ENCODE assay signal across 1 cellular context in the genomic region with DNA sequence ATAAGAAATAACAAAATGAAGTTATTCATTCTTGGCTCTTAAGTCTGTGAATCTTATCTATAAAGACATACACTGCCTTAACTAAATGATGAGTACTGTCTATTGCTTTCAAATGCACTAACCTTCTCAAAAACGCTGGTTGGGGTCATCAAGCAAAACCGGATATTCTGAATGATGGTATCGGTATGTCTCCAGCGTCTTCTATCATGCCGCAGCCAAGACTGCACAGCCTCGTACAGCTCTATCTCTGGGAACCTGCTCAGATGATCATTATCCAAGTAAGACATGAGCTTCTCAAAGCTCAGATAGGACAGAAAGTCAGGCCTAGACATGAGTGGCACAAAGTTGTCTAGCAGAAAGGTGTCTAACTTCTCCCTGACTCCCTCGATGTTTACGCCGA.
A peak's percentile ranks its signal among the peaks of the same experiment; 100 is the strongest.
TF ChIP-seq lines count a peak whose summit lies in the region.

No MANE protein-coding gene starts in this region.

TF ChIP-seq in K562, 482 proteins besides CTCF, POLR2A, EP300 and RAD21 (continued from another document):
- 0 out of 2 replicates have a peak, but pooled peaks have one; percentile 27 for TF ChIP-seq HMBOX1 (IDR thresholded peaks at IDR 0.05)
- TF ChIP-seq ZBTB5 (IDR thresholded peaks at IDR 0.05): no peak
- TF ChIP-seq ELF4 (CRISPR knock-in tag; IDR thresholded peaks at IDR 0.05): no peak
- TF ChIP-seq PURB (CRISPR knock-in tag; IDR thresholded peaks at IDR 0.05; ENCODE audit: low read depth): no peak
- TF ChIP-seq MEF2D (tag; conservative IDR thresholded peaks at IDR 0.05; ENCODE audit: low read depth): no peak
- TF ChIP-seq, protein P1, sequence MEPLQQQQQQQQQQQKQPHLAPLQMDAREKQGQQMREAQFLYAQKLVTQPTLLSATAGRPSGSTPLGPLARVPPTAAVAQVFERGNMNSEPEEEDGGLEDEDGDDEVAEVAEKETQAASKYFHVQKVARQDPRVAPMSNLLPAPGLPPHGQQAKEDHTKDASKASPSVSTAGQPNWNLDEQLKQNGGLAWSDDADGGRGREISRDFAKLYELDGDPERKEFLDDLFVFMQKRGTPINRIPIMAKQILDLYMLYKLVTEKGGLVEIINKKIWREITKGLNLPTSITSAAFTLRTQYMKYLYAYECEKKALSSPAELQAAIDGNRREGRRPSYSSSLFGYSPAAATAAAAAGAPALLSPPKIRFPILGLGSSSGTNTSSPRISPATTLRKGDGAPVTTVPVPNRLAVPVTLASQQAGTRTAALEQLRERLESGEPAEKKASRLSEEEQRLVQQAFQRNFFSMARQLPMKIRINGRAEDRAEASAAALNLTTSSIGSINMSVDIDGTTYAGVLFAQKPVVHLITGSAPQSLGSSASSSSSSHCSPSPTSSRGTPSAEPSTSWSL (CRISPR knock-in tag; IDR thresholded peaks at IDR 0.05; ENCODE audit: borderline replicate concordance): no peak
- TF ChIP-seq PML (IDR thresholded peaks at IDR 0.05; ENCODE audit: low read length): 0 out of 2 replicates have a peak, but pooled peaks have one; percentile 15
- TF ChIP-seq FUS (optimal IDR thresholded peaks at IDR 0.05; ENCODE audit: low read depth, low read length): no peak
- peak; percentile 72; the same call in 1 of the 2 replicates for TF ChIP-seq KLF16 (IDR thresholded peaks at IDR 0.05)
- peak; percentile 49; the same call in 1 of the 2 replicates for TF ChIP-seq POLR2AphosphoS5 (IDR thresholded peaks at IDR 0.05; ENCODE audit: control insufficient read depth, insufficient read depth, low read depth, low read length)
- no peak for TF ChIP-seq CREB1 (IDR thresholded peaks at IDR 0.05)
- TF ChIP-seq CREB1 (CRISPR knock-in tag; IDR thresholded peaks at IDR 0.05): no peak
- TF ChIP-seq FIP1L1 (IDR thresholded peaks at IDR 0.05; ENCODE audit: low read depth, low read length, poor library complexity, severe bottlenecking): no peak
- TF ChIP-seq POLR2H (tag; IDR thresholded peaks at IDR 0.05; ENCODE audit: low read depth): no peak
- no peak for TF ChIP-seq BRF1 (IDR thresholded peaks at IDR 0.05; ENCODE audit: borderline replicate concordance, extremely low read depth, insufficient read length)
- no peak for TF ChIP-seq MIER1 (IDR thresholded peaks at IDR 0.05; ENCODE audit: low read depth)
- TF ChIP-seq ZBTB2 (IDR thresholded peaks at IDR 0.05): no peak
- TF ChIP-seq GATA2 (CRISPR knock-in tag; IDR thresholded peaks at IDR 0.05): no peak
